Comparison of ENCODE assay signal across 1 cellular context in the genomic region with DNA sequence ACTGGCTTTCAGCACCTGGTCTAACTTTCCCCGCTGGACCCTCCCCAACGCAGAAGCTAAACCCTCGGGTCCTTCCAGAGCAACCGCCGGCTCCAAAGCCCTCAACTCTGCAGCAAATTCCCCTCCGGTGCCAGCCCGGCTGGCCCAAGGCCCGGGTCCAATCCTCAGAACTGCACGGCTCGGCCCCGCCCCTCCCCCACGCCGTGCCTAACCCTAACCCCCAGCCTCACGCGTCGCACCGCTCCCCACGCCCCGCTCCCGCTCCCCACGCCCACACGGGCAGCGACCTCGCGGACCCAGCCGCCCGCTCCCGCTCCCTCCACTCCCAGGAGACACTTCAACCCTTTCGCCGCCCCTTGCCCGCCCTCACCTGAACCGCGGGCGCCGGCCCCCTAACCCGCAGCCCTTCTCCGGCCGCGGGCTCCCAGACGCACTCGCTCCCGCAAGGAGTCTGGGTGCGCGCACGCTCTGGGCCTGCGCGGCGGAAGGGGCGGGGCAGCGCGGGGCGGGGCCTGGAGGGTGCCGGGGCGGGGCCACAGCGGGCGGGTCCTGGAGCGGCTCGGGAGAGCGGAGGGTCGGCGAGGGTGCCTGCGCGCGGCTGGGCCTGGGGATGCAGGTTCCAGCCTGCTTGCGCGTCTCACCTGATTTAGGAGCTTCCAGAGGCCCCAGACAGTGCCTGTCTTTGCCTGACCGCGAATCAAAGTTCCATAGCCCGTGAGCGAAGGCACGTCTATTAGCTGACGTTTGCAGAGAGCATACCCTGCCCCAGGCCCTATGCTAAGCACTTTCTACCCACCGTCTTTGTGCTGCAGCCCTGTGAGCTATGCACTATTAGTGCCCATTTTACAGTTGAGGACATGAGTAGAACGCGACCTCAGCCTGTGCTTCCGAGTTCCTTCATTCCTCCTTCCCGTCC.
A peak's percentile ranks its signal among the peaks of the same experiment; 100 is the strongest.
TF ChIP-seq lines count a peak whose summit lies in the region.

A gene (minus strand): TSS at position 453 of the 916 bp plus-strand sequence. CDS start 2,729 bp downstream, outside the sequence.

TF ChIP-seq in HepG2, 621 proteins besides CTCF, POLR2A, EP300 and RAD21 (continued from another document and continues in another):
- TF ChIP-seq ATRX (CRISPR knock-in tag; IDR thresholded peaks at IDR 0.05; ENCODE audit: borderline replicate concordance) = no peak
- TF ChIP-seq ZFP36 (IDR thresholded peaks at IDR 0.05; ENCODE audit: borderline replicate concordance, low read depth, low read length, partially characterized antibody) = no peak
- 0 out of 2 replicates have a peak, but pooled peaks have one; percentile 43 for TF ChIP-seq PRMT3 (CRISPR knock-in tag; IDR thresholded peaks at IDR 0.05; ENCODE audit: borderline replicate concordance, low read depth)
- TF ChIP-seq FOXO1 (CRISPR knock-in tag; IDR thresholded peaks at IDR 0.05) = no peak
- TF ChIP-seq AKAP8 (CRISPR knock-in tag; IDR thresholded peaks at IDR 0.05) = peak; percentile 56; the same call in 1 of the 2 replicates
- TF ChIP-seq ZEB1 (IDR thresholded peaks at IDR 0.05; ENCODE audit: insufficient replicate concordance, low read depth) = no peak
- TF ChIP-seq ZNF777 (CRISPR knock-in tag; IDR thresholded peaks at IDR 0.05) = peak; percentile 41; the same call in 1 of the 2 replicates
- TF ChIP-seq ZNF317 (CRISPR knock-in tag; IDR thresholded peaks at IDR 0.05) = peak; percentile 1; the same call in 1 of the 2 replicates
- no peak for TF ChIP-seq ELF1 (CRISPR knock-in tag; IDR thresholded peaks at IDR 0.05)
- TF ChIP-seq, protein P1, sequence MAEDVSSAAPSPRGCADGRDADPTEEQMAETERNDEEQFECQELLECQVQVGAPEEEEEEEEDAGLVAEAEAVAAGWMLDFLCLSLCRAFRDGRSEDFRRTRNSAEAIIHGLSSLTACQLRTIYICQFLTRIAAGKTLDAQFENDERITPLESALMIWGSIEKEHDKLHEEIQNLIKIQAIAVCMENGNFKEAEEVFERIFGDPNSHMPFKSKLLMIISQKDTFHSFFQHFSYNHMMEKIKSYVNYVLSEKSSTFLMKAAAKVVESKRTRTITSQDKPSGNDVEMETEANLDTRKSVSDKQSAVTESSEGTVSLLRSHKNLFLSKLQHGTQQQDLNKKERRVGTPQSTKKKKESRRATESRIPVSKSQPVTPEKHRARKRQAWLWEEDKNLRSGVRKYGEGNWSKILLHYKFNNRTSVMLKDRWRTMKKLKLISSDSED (CRISPR knock-in tag; IDR thresholded peaks at IDR 0.05) = no peak
- TF ChIP-seq, protein P2, sequence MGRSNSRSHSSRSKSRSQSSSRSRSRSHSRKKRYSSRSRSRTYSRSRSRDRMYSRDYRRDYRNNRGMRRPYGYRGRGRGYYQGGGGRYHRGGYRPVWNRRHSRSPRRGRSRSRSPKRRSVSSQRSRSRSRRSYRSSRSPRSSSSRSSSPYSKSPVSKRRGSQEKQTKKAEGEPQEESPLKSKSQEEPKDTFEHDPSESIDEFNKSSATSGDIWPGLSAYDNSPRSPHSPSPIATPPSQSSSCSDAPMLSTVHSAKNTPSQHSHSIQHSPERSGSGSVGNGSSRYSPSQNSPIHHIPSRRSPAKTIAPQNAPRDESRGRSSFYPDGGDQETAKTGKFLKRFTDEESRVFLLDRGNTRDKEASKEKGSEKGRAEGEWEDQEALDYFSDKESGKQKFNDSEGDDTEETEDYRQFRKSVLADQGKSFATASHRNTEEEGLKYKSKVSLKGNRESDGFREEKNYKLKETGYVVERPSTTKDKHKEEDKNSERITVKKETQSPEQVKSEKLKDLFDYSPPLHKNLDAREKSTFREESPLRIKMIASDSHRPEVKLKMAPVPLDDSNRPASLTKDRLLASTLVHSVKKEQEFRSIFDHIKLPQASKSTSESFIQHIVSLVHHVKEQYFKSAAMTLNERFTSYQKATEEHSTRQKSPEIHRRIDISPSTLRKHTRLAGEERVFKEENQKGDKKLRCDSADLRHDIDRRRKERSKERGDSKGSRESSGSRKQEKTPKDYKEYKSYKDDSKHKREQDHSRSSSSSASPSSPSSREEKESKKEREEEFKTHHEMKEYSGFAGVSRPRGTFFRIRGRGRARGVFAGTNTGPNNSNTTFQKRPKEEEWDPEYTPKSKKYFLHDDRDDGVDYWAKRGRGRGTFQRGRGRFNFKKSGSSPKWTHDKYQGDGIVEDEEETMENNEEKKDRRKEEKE (IDR thresholded peaks at IDR 0.05) = no peak
- no peak for TF ChIP-seq ZBTB1 (CRISPR knock-in tag; IDR thresholded peaks at IDR 0.05; ENCODE audit: borderline replicate concordance)
- no peak for TF ChIP-seq XBP1 (CRISPR knock-in tag; IDR thresholded peaks at IDR 0.05)
- TF ChIP-seq KAT2B (IDR thresholded peaks at IDR 0.05; ENCODE audit: borderline replicate concordance, low read depth, low read length) = no peak
- TF ChIP-seq, protein P3, sequence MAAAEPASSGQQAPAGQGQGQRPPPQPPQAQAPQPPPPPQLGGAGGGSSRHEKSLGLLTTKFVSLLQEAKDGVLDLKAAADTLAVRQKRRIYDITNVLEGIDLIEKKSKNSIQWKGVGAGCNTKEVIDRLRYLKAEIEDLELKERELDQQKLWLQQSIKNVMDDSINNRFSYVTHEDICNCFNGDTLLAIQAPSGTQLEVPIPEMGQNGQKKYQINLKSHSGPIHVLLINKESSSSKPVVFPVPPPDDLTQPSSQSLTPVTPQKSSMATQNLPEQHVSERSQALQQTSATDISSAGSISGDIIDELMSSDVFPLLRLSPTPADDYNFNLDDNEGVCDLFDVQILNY (CRISPR knock-in tag; conservative IDR thresholded peaks at IDR 0.05) = no peak
- TF ChIP-seq SNAI1 (CRISPR knock-in tag; IDR thresholded peaks at IDR 0.05; ENCODE audit: borderline replicate concordance) = no peak
- no peak for TF ChIP-seq XRCC5 (optimal IDR thresholded peaks at IDR 0.05; ENCODE audit: low read length)
- no peak; the same call in 1 of the 2 replicates for TF ChIP-seq PITX1 (CRISPR knock-in tag; IDR thresholded peaks at IDR 0.05)
- TF ChIP-seq SRSF9 (IDR thresholded peaks at IDR 0.05; ENCODE audit: borderline replicate concordance, insufficient read depth, low read depth, low read length, poor library complexity, severe bottlenecking) = no peak
- peak; percentile 74 for TF ChIP-seq YEATS4 (CRISPR knock-in tag; IDR thresholded peaks at IDR 0.05; ENCODE audit: borderline replicate concordance)
- peak; percentile 58; the same call in 1 of the 2 replicates for TF ChIP-seq SALL1 (CRISPR knock-in tag; IDR thresholded peaks at IDR 0.05)
- 0 out of 2 replicates have a peak, but pooled peaks have one; percentile 16 for TF ChIP-seq SP5 (CRISPR knock-in tag; IDR thresholded peaks at IDR 0.05; ENCODE audit: borderline replicate concordance, low read depth)
- no peak for TF ChIP-seq HHEX (CRISPR knock-in tag; IDR thresholded peaks at IDR 0.05)
- peak; percentile 9; the same call in 1 of the 2 replicates for TF ChIP-seq NFYC (CRISPR knock-in tag; IDR thresholded peaks at IDR 0.05)
- TF ChIP-seq, protein P4, sequence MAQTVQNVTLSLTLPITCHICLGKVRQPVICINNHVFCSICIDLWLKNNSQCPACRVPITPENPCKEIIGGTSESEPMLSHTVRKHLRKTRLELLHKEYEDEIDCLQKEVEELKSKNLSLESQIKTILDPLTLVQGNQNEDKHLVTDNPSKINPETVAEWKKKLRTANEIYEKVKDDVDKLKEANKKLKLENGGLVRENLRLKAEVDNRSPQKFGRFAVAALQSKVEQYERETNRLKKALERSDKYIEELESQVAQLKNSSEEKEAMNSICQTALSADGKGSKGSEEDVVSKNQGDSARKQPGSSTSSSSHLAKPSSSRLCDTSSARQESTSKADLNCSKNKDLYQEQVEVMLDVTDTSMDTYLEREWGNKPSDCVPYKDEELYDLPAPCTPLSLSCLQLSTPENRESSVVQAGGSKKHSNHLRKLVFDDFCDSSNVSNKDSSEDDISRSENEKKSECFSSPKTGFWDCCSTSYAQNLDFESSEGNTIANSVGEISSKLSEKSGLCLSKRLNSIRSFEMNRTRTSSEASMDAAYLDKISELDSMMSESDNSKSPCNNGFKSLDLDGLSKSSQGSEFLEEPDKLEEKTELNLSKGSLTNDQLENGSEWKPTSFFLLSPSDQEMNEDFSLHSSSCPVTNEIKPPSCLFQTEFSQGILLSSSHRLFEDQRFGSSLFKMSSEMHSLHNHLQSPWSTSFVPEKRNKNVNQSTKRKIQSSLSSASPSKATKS (CRISPR knock-in tag; IDR thresholded peaks at IDR 0.05) = no peak
- TF ChIP-seq EZH2 (conservative IDR thresholded peaks at IDR 0.05; ENCODE audit: low read depth, low read length) = no peak
- TF ChIP-seq ZNF670 (CRISPR knock-in tag; IDR thresholded peaks at IDR 0.05; ENCODE audit: borderline replicate concordance) = peak; percentile 83; the same call in 1 of the 2 replicates
- TF ChIP-seq PCBP1 (IDR thresholded peaks at IDR 0.05; ENCODE audit: borderline replicate concordance, low read depth, low read length) = no peak
- TF ChIP-seq ZNF138 (CRISPR knock-in tag; IDR thresholded peaks at IDR 0.05; ENCODE audit: low read depth) = 0 out of 2 replicates have a peak, but pooled peaks have one; percentile 48
- no peak; the same call in 1 of the 2 replicates for TF ChIP-seq NR2F2 (IDR thresholded peaks at IDR 0.05; ENCODE audit: borderline replicate concordance, low read depth)
- 0 out of 2 replicates have a peak, but pooled peaks have one; percentile 46 for TF ChIP-seq MYNN (CRISPR knock-in tag; IDR thresholded peaks at IDR 0.05; ENCODE audit: low read depth)
- TF ChIP-seq ZNF737 (CRISPR knock-in tag; IDR thresholded peaks at IDR 0.05; ENCODE audit: borderline replicate concordance) = no peak
- no peak for TF ChIP-seq ADNP (CRISPR knock-in tag; IDR thresholded peaks at IDR 0.05)
- peak; percentile 55; the same call in 1 of the 2 replicates for TF ChIP-seq MYC (CRISPR knock-in tag; IDR thresholded peaks at IDR 0.05; ENCODE audit: borderline replicate concordance)
- no peak for TF ChIP-seq RAD51 (IDR thresholded peaks at IDR 0.05; ENCODE audit: borderline replicate concordance)
- TF ChIP-seq KAT8 (CRISPR knock-in tag; IDR thresholded peaks at IDR 0.05) = peak; percentile 18; the same call in 1 of the 2 replicates
- TF ChIP-seq SAP130 (CRISPR knock-in tag; IDR thresholded peaks at IDR 0.05; ENCODE audit: low read depth) = peak; percentile 59
- peak; percentile 21; the same call in 1 of the 2 replicates for TF ChIP-seq ZNF263 (CRISPR knock-in tag; IDR thresholded peaks at IDR 0.05)
- no peak for TF ChIP-seq MTF1 (CRISPR knock-in tag; IDR thresholded peaks at IDR 0.05)
- TF ChIP-seq ZNF644 (CRISPR knock-in tag; IDR thresholded peaks at IDR 0.05; ENCODE audit: low read depth) = no peak
- TF ChIP-seq ATAD3A (CRISPR knock-in tag; IDR thresholded peaks at IDR 0.05) = no peak
- no peak for TF ChIP-seq HNF4G (IDR thresholded peaks at IDR 0.05; ENCODE audit: borderline replicate concordance, low read depth, low read length)
- no peak for TF ChIP-seq HNF4G (CRISPR knock-in tag; IDR thresholded peaks at IDR 0.05; ENCODE audit: borderline replicate concordance, low read depth)
- TF ChIP-seq NCOA2 (CRISPR knock-in tag; IDR thresholded peaks at IDR 0.05) = no peak
- TF ChIP-seq, protein P5, sequence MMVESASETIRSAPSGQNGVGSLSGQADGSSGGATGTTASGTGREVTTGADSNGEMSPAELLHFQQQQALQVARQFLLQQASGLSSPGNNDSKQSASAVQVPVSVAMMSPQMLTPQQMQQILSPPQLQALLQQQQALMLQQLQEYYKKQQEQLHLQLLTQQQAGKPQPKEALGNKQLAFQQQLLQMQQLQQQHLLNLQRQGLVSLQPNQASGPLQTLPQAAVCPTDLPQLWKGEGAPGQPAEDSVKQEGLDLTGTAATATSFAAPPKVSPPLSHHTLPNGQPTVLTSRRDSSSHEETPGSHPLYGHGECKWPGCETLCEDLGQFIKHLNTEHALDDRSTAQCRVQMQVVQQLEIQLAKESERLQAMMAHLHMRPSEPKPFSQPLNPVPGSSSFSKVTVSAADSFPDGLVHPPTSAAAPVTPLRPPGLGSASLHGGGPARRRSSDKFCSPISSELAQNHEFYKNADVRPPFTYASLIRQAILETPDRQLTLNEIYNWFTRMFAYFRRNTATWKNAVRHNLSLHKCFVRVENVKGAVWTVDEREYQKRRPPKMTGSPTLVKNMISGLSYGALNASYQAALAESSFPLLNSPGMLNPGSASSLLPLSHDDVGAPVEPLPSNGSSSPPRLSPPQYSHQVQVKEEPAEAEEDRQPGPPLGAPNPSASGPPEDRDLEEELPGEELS (CRISPR knock-in tag; IDR thresholded peaks at IDR 0.05) = no peak; the same call in 1 of the 2 replicates
- TF ChIP-seq, protein P6, sequence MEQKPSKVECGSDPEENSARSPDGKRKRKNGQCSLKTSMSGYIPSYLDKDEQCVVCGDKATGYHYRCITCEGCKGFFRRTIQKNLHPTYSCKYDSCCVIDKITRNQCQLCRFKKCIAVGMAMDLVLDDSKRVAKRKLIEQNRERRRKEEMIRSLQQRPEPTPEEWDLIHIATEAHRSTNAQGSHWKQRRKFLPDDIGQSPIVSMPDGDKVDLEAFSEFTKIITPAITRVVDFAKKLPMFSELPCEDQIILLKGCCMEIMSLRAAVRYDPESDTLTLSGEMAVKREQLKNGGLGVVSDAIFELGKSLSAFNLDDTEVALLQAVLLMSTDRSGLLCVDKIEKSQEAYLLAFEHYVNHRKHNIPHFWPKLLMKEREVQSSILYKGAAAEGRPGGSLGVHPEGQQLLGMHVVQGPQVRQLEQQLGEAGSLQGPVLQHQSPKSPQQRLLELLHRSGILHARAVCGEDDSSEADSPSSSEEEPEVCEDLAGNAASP (CRISPR knock-in tag; IDR thresholded peaks at IDR 0.05; ENCODE audit: borderline replicate concordance) = 0 out of 2 replicates have a peak, but pooled peaks have one; percentile 7
- TF ChIP-seq ZNF616 (CRISPR knock-in tag; IDR thresholded peaks at IDR 0.05; ENCODE audit: low read depth) = no peak
- TF ChIP-seq, protein P7, sequence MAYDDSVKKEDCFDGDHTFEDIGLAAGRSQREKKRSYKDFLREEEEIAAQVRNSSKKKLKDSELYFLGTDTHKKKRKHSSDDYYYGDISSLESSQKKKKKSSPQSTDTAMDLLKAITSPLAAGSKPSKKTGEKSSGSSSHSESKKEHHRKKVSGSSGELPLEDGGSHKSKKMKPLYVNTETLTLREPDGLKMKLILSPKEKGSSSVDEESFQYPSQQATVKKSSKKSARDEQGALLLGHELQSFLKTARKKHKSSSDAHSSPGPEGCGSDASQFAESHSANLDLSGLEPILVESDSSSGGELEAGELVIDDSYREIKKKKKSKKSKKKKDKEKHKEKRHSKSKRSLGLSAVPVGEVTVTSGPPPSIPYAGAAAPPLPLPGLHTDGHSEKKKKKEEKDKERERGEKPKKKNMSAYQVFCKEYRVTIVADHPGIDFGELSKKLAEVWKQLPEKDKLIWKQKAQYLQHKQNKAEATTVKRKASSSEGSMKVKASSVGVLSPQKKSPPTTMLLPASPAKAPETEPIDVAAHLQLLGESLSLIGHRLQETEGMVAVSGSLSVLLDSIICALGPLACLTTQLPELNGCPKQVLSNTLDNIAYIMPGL (CRISPR knock-in tag; IDR thresholded peaks at IDR 0.05; ENCODE audit: borderline replicate concordance in 1 of 2, low read depth in 1 of 2) = peak; percentile 69 to 73
- TF ChIP-seq, protein P8, sequence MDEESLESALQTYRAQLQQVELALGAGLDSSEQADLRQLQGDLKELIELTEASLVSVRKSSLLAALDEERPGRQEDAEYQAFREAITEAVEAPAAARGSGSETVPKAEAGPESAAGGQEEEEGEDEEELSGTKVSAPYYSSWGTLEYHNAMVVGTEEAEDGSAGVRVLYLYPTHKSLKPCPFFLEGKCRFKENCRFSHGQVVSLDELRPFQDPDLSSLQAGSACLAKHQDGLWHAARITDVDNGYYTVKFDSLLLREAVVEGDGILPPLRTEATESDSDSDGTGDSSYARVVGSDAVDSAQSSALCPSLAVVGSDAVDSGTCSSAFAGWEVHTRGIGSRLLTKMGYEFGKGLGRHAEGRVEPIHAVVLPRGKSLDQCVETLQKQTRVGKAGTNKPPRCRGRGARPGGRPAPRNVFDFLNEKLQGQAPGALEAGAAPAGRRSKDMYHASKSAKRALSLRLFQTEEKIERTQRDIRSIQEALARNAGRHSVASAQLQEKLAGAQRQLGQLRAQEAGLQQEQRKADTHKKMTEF (CRISPR knock-in tag; IDR thresholded peaks at IDR 0.05) = 0 out of 2 replicates have a peak, but pooled peaks have one; percentile 22
- no peak for TF ChIP-seq RORA (CRISPR knock-in tag; IDR thresholded peaks at IDR 0.05)
- TF ChIP-seq ZNF205 (CRISPR knock-in tag; IDR thresholded peaks at IDR 0.05) = no peak
